1 cellular context compared by ENCODE assay signal in genomic region chr16:88926374-88926990, GRCh38.
TF ChIP-seq lines count a peak whose summit lies in the region.

No MANE protein-coding gene starts in this region.

TF ChIP-seq in H1, 55 proteins besides CTCF, POLR2A, EP300 and RAD21 (continued from another document):
- TF ChIP-seq BCL11A (IDR thresholded peaks at IDR 0.05; ENCODE audit: low read depth in 2 of 2, low read length in 2 of 2) (no peak), CREB1 (IDR thresholded peaks at IDR 0.05) (no peak), SRF (IDR thresholded peaks at IDR 0.05; ENCODE audit: low read depth, low read length) (no peak)
